ENCODE assay signal across 8 cellular contexts in the genomic region with DNA sequence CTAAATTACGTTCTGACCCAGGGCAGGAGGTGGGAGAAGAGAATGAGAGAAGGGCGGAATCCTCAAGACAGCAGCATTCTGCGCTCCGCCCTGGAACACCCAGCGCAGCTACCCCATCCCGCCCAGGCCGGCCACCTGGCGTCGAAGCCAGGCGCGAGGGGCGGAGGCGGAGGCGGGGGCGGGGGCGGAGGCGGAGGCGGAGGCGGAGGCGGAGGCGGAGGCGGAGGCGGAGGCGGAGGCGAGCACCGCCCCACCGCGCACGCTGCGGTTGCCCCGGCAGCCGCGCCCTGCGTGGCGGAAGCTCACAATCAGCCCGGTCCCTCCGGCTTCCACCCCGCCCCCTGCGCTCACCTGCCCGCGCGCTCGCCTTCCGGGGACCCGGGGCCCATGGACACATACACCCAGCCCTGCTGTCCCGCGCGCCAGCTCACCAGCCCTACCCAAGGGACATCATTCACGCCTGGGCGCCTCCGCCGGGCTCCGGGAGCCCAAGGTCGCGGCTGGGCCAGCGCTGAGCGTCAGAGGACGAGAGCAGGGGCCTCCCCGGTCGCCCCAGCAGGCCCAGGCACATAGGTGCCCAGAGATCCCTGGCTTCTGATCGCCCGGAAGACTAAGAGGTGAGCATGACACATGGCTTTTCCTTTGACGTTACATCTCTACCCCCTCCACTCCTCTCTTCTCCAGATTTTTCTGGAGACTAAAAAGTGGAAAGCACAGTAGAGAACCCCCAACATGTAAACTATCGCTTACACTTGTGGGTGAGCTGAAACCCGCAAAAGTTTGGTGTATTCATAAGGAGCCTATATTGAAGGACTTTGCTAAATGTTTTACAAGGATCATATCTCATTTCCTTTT. TPM values are rescaled to one million over a fixed set of nuclear protein-coding genes. Genes with fewer than 3 reads are reported as not detected.
DNase-seq lines count a peak whose midpoint lies in the region; ATAC-seq and TF ChIP-seq lines count a peak whose summit lies in the region.

TSS of gene ANKEF1 (plus strand) at position 271 of the 855 bp plus-strand sequence. CDS start 3,315 bp downstream, outside the sequence.

- H3K27ac ChIP-seq in CD8-positive, alpha-beta memory T cell (ENCODE audit: low read depth, low read length), result peak within 1 kb of the TSS; percentile 57
- peak within 1 kb of the TSS; percentile 71 to 84 (median 80) for H3K27ac ChIP-seq in esophagus squamous epithelium

- DNase-seq in CD8-positive, alpha-beta memory T cell, result peak; percentile 71 to 87 (median 81)
- peak; percentile 73 for DNase-seq in HT1080 (ENCODE audit: low read depth)
- DNase-seq in NOMO-1 (lab: John Stamatoyannopoulos, UW; ENCODE audit: unreplicated experiment in 2 of 2), result peak; percentile 58 to 81
- DNase-seq in activated T-cell treated with anti-CD3 and anti-CD28 coated beads, Interleukin-2, amount 50 U/mL, for 1 hour, result peak; percentile 83
- DNase-seq in esophagus squamous epithelium (lab: John Stamatoyannopoulos, UW), result peak; percentile 11
- peak; percentile 27 for DNase-seq in myocyte (ENCODE audit: low read depth)
- DNase-seq in stimulated activated CD8-positive, alpha-beta memory T cell treated with anti-CD3 and anti-CD28 coated beads, Interleukin-7, amount 100 ng/mL, for 24 hours (ENCODE audit: low read depth), result peak; percentile 32

- H3K4me3 ChIP-seq in CD8-positive, alpha-beta memory T cell (ENCODE audit: low read length), result peak within 1 kb of the TSS; percentile 79
- H3K4me3 ChIP-seq in esophagus squamous epithelium, result peak within 1 kb of the TSS; percentile 54 to 78 (median 58)

- no peaks in the 10 kb centered on the region for H3K9me3 ChIP-seq in CD8-positive, alpha-beta memory T cell (ENCODE audit: low read length)
- H3K9me3 ChIP-seq in esophagus squamous epithelium, result no peaks in the 10 kb centered on the region

- H3K9me3 Mint-ChIP-seq in CD8-positive, alpha-beta memory T cell, result peaks cover 0 to 2% (median 0%) of the 10 kb centered on the region in 5 donors

- H3K27ac Mint-ChIP-seq in CD8-positive, alpha-beta memory T cell, result peak within 1 kb of the TSS; percentile 59 to 94 (median 90)

- peaks cover 12% of the 10 kb centered on the region for H3K4me1 ChIP-seq in CD8-positive, alpha-beta memory T cell (ENCODE audit: insufficient read depth, low read length)
- H3K4me1 ChIP-seq in esophagus squamous epithelium, result peaks cover 0 to 16% (median 6%) of the 10 kb centered on the region in 3 donors

- H3K4me1 Mint-ChIP-seq in CD8-positive, alpha-beta memory T cell, result peaks cover 14 to 24% (median 20%) of the 10 kb centered on the region in 3 donors

- H3K36me3 Mint-ChIP-seq in CD8-positive, alpha-beta memory T cell, result peaks cover 3 to 16% (median 4%) of the 10 kb centered on the region in 3 donors

- intact Hi-C loops in esophagus squamous epithelium (cut with DNase I), result no loop called here

- no peak for TF ChIP-seq CTCF in esophagus squamous epithelium (IDR thresholded peaks at IDR 0.05)

- POLR2A ChIA-PET in CD8-positive, alpha-beta memory T cell (lab: Charles Lee), result interaction anchor here (1.3 kb wide), 1 partner anchor 400 kb away, joined by 7 read pairs; the partner anchor contains the start of genes MKKS and SLX4IP

- peak; percentile 98 for ATAC-seq in GM21367 (IDR thresholded peaks at IDR 0.05; ENCODE audit: unreplicated experiment)

- no peaks in the 10 kb centered on the region for H3K36me3 ChIP-seq in CD8-positive, alpha-beta memory T cell (ENCODE audit: insufficient read depth, low read length)
- H3K36me3 ChIP-seq in esophagus squamous epithelium, result peaks cover 0 to 7% (median 0%) of the 10 kb centered on the region in 3 donors

- peak within 1 kb of the TSS; percentile 77 to 89 (median 80) for H3K4me3 Mint-ChIP-seq in CD8-positive, alpha-beta memory T cell

- 7 to 8% methylated on average over 16 to 22 of the region's 65 CpGs for WGBS in esophagus squamous epithelium, 2 donors

- H3K27me3 ChIP-seq in CD8-positive, alpha-beta memory T cell (ENCODE audit: insufficient read depth, low read length, poor library complexity, severe bottlenecking), result no peaks in the 10 kb centered on the region
- H3K27me3 ChIP-seq in esophagus squamous epithelium, result no peaks in the 10 kb centered on the region

- CTCF ChIA-PET in CD8-positive, alpha-beta memory T cell (lab: Charles Lee), result interaction anchor here (1.5 kb wide), 1 partner anchor 13 kb away, joined by 6 read pairs; no protein-coding TSS in a partner anchor

- peak in 1 of 4 donors; percentile 27 for TF ChIP-seq POLR2A in esophagus squamous epithelium (IDR thresholded peaks at IDR 0.05)

- peaks cover 0 to 17% of the 10 kb centered on the region in 2 donors for H3K27me3 Mint-ChIP-seq in CD8-positive, alpha-beta memory T cell

RNA-seq across cellular contexts. Expression of gene ANKEF1, which starts in this region (rescaled TPM):
- 1 to 10 TPM; 2.3 to 2.6 TPM for total RNA-seq in CD8-positive, alpha-beta memory T cell
- 8.4 TPM for polyA plus RNA-seq in CD8-positive, alpha-beta memory T cell
- total RNA-seq in HT1080 (2014; rRNA removed; shearing (Covaris generic)), result 4.3 and 7.4 TPM in 2 replicates
- 4.6 and 4.7 TPM in 2 replicates for polyA plus RNA-seq in HT1080 (2015; cell fraction: cytosol; rRNA removed)
- polyA plus RNA-seq in HT1080 (2015; cell fraction: nucleus; rRNA removed), result 3.6 and 3.8 TPM in 2 replicates
- total RNA-seq in esophagus squamous epithelium, result 1 to 10 TPM; 4.4 to 5.7 (median 5.0) TPM
- 0.10 TPM in 1 of 2 replicates, not detected in the other for total RNA-seq in myocyte
- polyA plus RNA-seq in myocyte (2012), result not detected

Comparison
In these comparisons a context has a peak if more than half of its experiments do, and no peak if none do; other contexts are left out.
1. Peak in every context shown above with its lines: DNase-seq, ATAC-seq, H3K4me3 ChIP-seq and H3K27ac ChIP-seq.
2. Peak in DNase-seq in myocyte; RNA of the gene not detected or under 1 TPM.
3. DNase-seq: peak in every context shown above with its lines; median percentile 83 in activated T-cell treated with anti-CD3 and anti-CD28 coated beads, Interleukin-2, amount 50 U/mL, for 1 hour; 81 in CD8-positive, alpha-beta memory T cell; 73 in HT1080; 70 in NOMO-1; 32 in stimulated activated CD8-positive, alpha-beta memory T cell treated with anti-CD3 and anti-CD28 coated beads, Interleukin-7, amount 100 ng/mL, for 24 hours; 27 in myocyte; 11 in esophagus squamous epithelium.